Comparison of ENCODE assay signal across 8 cellular contexts in genomic region chr7:149028346-149029109, GRCh38. TPM values are rescaled to one million over a fixed set of nuclear protein-coding genes. Genes with fewer than 3 reads are reported as not detected.
DNase-seq lines count a peak whose midpoint lies in the region; TF ChIP-seq lines count a peak whose summit lies in the region.

Gene PDIA4, minus strand, starts transcription at chr7:149028505. Its CDS starts 97 bp downstream, at chr7:149028408.

- peaks cover 26% of the 10 kb centered on the region for H3K4me1 ChIP-seq in effector memory CD4-positive, alpha-beta T cell (ENCODE audit: control insufficient read depth, insufficient read depth, low read length, poor library complexity, severe bottlenecking)

- no peaks in the 10 kb centered on the region for H3K36me3 ChIP-seq in effector memory CD4-positive, alpha-beta T cell (ENCODE audit: control insufficient read depth, insufficient read depth, low read length)

- CTCF ChIA-PET in activated CD8-positive, alpha-beta memory T cell treated with anti-CD3 and anti-CD28 coated beads for 36 hours (lab: Charles Lee), result interaction anchor here (1.3 to 2.4 kb wide), 2 partner anchors 17 to 22 kb away, joined by 3 to 9 read pairs; no protein-coding TSS in a partner anchor

- no peaks in the 10 kb centered on the region for H3K9me3 ChIP-seq in effector memory CD4-positive, alpha-beta T cell (ENCODE audit: control insufficient read depth, low read length)

- POLR2A ChIA-PET in activated CD8-positive, alpha-beta memory T cell treated with anti-CD3 and anti-CD28 coated beads for 36 hours (lab: Charles Lee), result interaction anchor here (0.6 to 2.0 kb wide), 5 partner anchors 9 to 97 kb away, joined by 3 to 6 read pairs (median 4); no protein-coding TSS in a partner anchor

- peak within 1 kb of the TSS; percentile 90 for H3K4me3 ChIP-seq in effector memory CD4-positive, alpha-beta T cell (ENCODE audit: insufficient read depth, low read depth, low read length, poor library complexity, severe bottlenecking)

- no peaks in the 10 kb centered on the region for H3K27me3 ChIP-seq in effector memory CD4-positive, alpha-beta T cell (replicated peaks; ENCODE audit: control insufficient read depth, insufficient read depth, low read length, poor library complexity, severe bottlenecking)

- peak; percentile 99 for DNase-seq in COR-L47 (lab: John Stamatoyannopoulos, UW)
- peak; percentile 98 for DNase-seq in GM20000 (ENCODE audit: low spot score)
- peak; percentile 100 for DNase-seq in HT-29 (ENCODE audit: low spot score)
- DNase-seq in NOMO-1 (lab: John Stamatoyannopoulos, UW; ENCODE audit: unreplicated experiment in 2 of 2), result peak; percentile 87 to 91
- DNase-seq in effector memory CD4-positive, alpha-beta T cell, result peak; percentile 99
- peak; percentile 100 for DNase-seq in lung microvascular endothelial cell (ENCODE audit: low read depth in 2 of 2)
- DNase-seq in stimulated activated CD4-positive, alpha-beta T cell treated with anti-CD3 and anti-CD28 coated beads, TNF-alpha, amount 100 ng/mL, for 48 hours (ENCODE audit: low read depth in 3 of 3), result peak; percentile 100

- H3K27ac ChIP-seq in effector memory CD4-positive, alpha-beta T cell (ENCODE audit: insufficient read depth, low read length, poor library complexity, severe bottlenecking), result peak within 1 kb of the TSS; percentile 78

- no peak for TF ChIP-seq CTCF in GM20000 (IDR thresholded peaks at IDR 0.05; ENCODE audit: extremely low read depth, missing control alignments)

RNA-seq across cellular contexts. Expression of gene PDIA4, which starts in this region (rescaled TPM):
- total RNA-seq in HT-29 (2014; rRNA removed; shearing (Covaris generic)), result 327 and 331 TPM in 2 replicates
- total RNA-seq in activated CD8-positive, alpha-beta memory T cell treated with anti-CD3 and anti-CD28 coated beads for 36 hours, result 10 to 100 TPM; 97.8 to 99.4 TPM
- 210 and 258 TPM in 2 replicates for total RNA-seq in lung microvascular endothelial cell

Comparison
In these comparisons a context has a peak if more than half of its experiments do, and no peak if none do; other contexts are left out.
1. Peak in every context shown above with its lines: DNase-seq, H3K4me3 ChIP-seq and H3K27ac ChIP-seq.